ENCODE assay signal across 8 cellular contexts in the genomic region with DNA sequence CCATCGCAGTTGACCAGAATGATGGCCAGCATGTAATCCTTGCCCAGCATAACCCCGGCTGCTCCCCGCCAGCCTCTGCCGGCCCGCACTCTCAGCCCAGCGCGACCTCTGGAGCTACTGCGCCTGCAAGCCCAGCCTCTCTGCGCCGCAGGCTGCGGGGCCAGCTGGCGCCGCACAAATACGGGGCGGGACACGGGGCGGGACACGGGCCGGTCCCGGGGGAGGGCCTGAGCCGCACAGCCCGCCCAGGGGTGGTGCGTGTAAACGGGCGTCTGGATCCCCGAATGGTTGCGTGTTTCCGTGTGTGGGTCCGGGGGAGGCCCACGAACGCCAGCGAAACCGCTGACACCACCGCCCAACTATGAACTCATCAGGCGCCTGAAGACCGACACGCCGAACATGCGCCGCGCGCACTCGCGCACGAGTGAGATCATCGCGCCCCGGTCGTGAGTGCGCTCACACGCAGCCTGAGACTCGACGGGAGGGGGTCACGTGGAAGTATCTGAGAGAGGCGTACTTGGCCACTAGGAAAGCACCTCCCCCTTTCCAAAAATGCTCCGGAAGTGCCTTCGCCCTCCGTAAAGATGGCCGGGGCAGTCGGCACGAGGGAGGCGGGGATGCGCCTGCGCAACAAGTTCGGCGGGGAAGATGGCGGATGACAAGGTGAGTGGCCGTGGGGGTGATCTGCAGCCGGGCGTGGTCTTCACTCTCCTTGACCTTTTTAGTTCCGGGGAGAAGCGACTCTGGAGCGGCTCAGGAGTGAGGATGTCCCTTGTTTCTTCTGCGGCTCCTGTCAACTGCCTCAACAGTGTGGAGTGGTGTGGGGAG. TPM values are rescaled to one million over a fixed set of nuclear protein-coding genes. Genes with fewer than 3 reads are reported as not detected.
DNase-seq lines count a peak whose midpoint lies in the region; FAIRE-seq and TF ChIP-seq lines count a peak whose summit lies in the region.

A gene with protein sequence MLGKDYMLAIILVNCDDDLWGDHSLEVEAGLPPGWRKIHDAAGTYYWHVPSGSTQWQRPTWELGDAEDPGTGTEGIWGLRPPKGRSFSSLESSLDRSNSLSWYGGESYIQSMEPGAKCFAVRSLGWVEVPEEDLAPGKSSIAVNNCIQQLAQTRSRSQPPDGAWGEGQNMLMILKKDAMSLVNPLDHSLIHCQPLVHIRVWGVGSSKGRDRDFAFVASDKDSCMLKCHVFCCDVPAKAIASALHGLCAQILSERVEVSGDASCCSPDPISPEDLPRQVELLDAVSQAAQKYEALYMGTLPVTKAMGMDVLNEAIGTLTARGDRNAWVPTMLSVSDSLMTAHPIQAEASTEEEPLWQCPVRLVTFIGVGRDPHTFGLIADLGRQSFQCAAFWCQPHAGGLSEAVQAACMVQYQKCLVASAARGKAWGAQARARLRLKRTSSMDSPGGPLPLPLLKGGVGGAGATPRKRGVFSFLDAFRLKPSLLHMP (minus strand): TSS at position 403 of the 828 bp plus-strand sequence. CDS start 353 bp downstream, at position 50.
A gene with protein sequence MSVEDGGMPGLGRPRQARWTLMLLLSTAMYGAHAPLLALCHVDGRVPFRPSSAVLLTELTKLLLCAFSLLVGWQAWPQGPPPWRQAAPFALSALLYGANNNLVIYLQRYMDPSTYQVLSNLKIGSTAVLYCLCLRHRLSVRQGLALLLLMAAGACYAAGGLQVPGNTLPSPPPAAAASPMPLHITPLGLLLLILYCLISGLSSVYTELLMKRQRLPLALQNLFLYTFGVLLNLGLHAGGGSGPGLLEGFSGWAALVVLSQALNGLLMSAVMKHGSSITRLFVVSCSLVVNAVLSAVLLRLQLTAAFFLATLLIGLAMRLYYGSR (plus strand): TSS at position 633 of the 828 bp plus-strand sequence. CDS start 2,342 bp downstream, outside the sequence.

- peak; percentile 91 for TF ChIP-seq POLR2A in H54 (IDR thresholded peaks at IDR 0.05; ENCODE audit: low read depth, low read length)

- no peaks in the 10 kb centered on the region for H3K9me3 ChIP-seq in MG63

- H3K27me3 Mint-ChIP-seq in nephron (ENCODE audit: low read depth), result peaks cover 4% of the 10 kb centered on the region
- no peaks in the 10 kb centered on the region for H3K27me3 Mint-ChIP-seq in stimulated activated naive CD8-positive, alpha-beta T cell treated with anti-CD3 and anti-CD28 coated beads, Interleukin-15, Interleukin-2, amounts not matched to agents 100 ng/mL and 50 ng/mL, for 24 hours

- no peaks in the 10 kb centered on the region for H3K27me3 ChIP-seq in MG63

- peak within 1 kb of the TSS; percentile 92 to 99 (median 96) for H3K4me3 Mint-ChIP-seq in nephron
- peak within 1 kb of the TSS; percentile 99 for H3K4me3 Mint-ChIP-seq in stimulated activated naive CD8-positive, alpha-beta T cell treated with anti-CD3 and anti-CD28 coated beads, Interleukin-15, Interleukin-2, amounts not matched to agents 100 ng/mL and 50 ng/mL, for 24 hours

- no peaks in the 10 kb centered on the region for H3K9me3 Mint-ChIP-seq in nephron
- no peaks in the 10 kb centered on the region for H3K9me3 Mint-ChIP-seq in stimulated activated naive CD8-positive, alpha-beta T cell treated with anti-CD3 and anti-CD28 coated beads, Interleukin-15, Interleukin-2, amounts not matched to agents 100 ng/mL and 50 ng/mL, for 24 hours

- H3K4me1 Mint-ChIP-seq in nephron, result peaks cover 46% of the 10 kb centered on the region
- peaks cover 52% of the 10 kb centered on the region for H3K4me1 Mint-ChIP-seq in stimulated activated naive CD8-positive, alpha-beta T cell treated with anti-CD3 and anti-CD28 coated beads, Interleukin-15, Interleukin-2, amounts not matched to agents 100 ng/mL and 50 ng/mL, for 24 hours (ENCODE audit: low read depth)

- peak within 1 kb of the TSS; percentile 83 for H3K4me3 ChIP-seq in MG63
- H3K4me3 ChIP-seq in fibroblast of the aortic adventitia (ENCODE audit: low read depth, low read length), result peak within 1 kb of the TSS; percentile 97

- FAIRE-seq in H54 (lab: Jason Lieb, UNC), result no peak

- peak within 1 kb of the TSS; percentile 76 to 92 (median 88) for H3K27ac Mint-ChIP-seq in nephron
- H3K27ac Mint-ChIP-seq in stimulated activated naive CD8-positive, alpha-beta T cell treated with anti-CD3 and anti-CD28 coated beads, Interleukin-15, Interleukin-2, amounts not matched to agents 100 ng/mL and 50 ng/mL, for 24 hours, result peak within 1 kb of the TSS; percentile 97

- peak; percentile 99 for DNase-seq in EL
- peak; percentile 93 for DNase-seq in H54 (ENCODE audit: insufficient read length, low spot score)
- DNase-seq in MG63, result peak; percentile 99
- peak; percentile 98 for DNase-seq in SHP77 treated with DMSO at 0.1 percent for 48 hours (lab: John Stamatoyannopoulos, UW)
- peak; percentile 99 for DNase-seq in activated effector memory CD4-positive, alpha-beta T cell treated with anti-CD3 and anti-CD28 coated beads, Interleukin-2, amount 50 U/mL, for 16 hours
- peak; percentile 99 for DNase-seq in fibroblast of the aortic adventitia (ENCODE audit: low read depth)

- H3K36me3 Mint-ChIP-seq in nephron (ENCODE audit: low read depth), result peaks cover 24% of the 10 kb centered on the region
- H3K36me3 Mint-ChIP-seq in stimulated activated naive CD8-positive, alpha-beta T cell treated with anti-CD3 and anti-CD28 coated beads, Interleukin-15, Interleukin-2, amounts not matched to agents 100 ng/mL and 50 ng/mL, for 24 hours (ENCODE audit: low read depth), result peaks cover 42% of the 10 kb centered on the region

- H3K36me3 ChIP-seq in MG63, result peaks cover 38% of the 10 kb centered on the region

- no peak for TF ChIP-seq CTCF in fibroblast of the aortic adventitia (IDR thresholded peaks at IDR 0.05; ENCODE audit: insufficient read depth, low read length)
- TF ChIP-seq CTCF in nephron (IDR thresholded peaks at IDR 0.05; ENCODE audit: unreplicated experiment in 3 of 3), result no peak

RNA-seq across cellular contexts. Expression of the first gene that starts in this region (rescaled TPM):
- total RNA-seq in MG63 (2014; rRNA removed; shearing (Covaris generic); ENCODE audit: low replicate concordance), result 7.2 and 12.5 TPM in 2 replicates
- total RNA-seq in fibroblast of the aortic adventitia (ENCODE audit: low replicate concordance), result 16.1 and 17.5 TPM in 2 replicates

RNA-seq across cellular contexts. Expression of the second gene that starts in this region (rescaled TPM):
- total RNA-seq in MG63 (2014; rRNA removed; shearing (Covaris generic); ENCODE audit: low replicate concordance), result 21.7 and 24.8 TPM in 2 replicates
- total RNA-seq in fibroblast of the aortic adventitia (ENCODE audit: low replicate concordance), result 17.0 and 28.0 TPM in 2 replicates

Comparison
In these comparisons a context has a peak if more than half of its experiments do, and no peak if none do; other contexts are left out.
1. Peak in every context shown above with its lines: DNase-seq and H3K4me3 ChIP-seq.